1 cellular context compared by ENCODE assay signal in genomic region chr17:36211639-36212605, GRCh38.
TF ChIP-seq lines count a peak whose summit lies in the region.

No MANE protein-coding gene starts in this region.

TF ChIP-seq in GM12878, 131 proteins besides CTCF, POLR2A, EP300 and RAD21:
- 0 out of 2 replicates have a peak, but pooled peaks have one; percentile 13 for TF ChIP-seq PKNOX1 (IDR thresholded peaks at IDR 0.05)
